Comparison of ENCODE assay signal across 8 cellular contexts in the genomic region with DNA sequence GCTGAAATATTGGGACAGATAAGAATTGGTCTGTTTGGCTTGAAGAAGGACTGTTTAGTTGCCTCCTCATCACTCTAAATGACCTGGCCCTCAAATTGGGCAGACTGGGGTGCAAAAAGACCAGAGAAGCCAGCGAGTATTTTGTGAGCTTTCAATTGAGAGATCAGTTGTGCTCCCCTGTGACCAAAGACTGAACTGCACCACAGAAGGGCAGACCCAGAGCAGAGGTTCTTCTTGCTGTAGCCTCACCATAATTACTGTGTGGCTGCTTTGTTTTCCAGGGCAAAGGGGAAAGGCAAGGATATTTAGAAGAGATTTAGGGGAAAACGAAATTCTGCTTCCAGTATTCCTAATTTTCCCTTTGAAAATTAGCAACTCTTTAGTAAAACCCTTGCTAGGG.
DNase-seq lines count a peak whose midpoint lies in the region; ATAC-seq and TF ChIP-seq lines count a peak whose summit lies in the region.

No MANE protein-coding gene starts in this region.

- no peak overlapping the region for H3K27ac Mint-ChIP-seq in activated T-helper 1 cell treated with anti-CD3 and anti-CD28 coated beads, Interleukin-12 subunit alpha, Interleukin-12 subunit beta, Interleukin-2, Interleukin-4 antibody, amounts not matched to agents 30 ng/mL and 10 ng/mL and 1 ng/mL, durations not matched to agents 14 hours and 24 hours and 36 hours

- no peaks in the 10 kb centered on the region for H3K4me1 ChIP-seq in adrenal gland (replicated peaks in 1 of 2)

- TF ChIP-seq CTCF in GM12875 (IDR thresholded peaks at IDR 0.05; ENCODE audit: borderline replicate concordance, insufficient read depth, low read depth, low read length) (peak; percentile 46), adrenal gland (IDR thresholded peaks at IDR 0.05) (peak; percentile 30 to 65 (median 55))

- no peaks in the 10 kb centered on the region for H3K36me3 ChIP-seq in adrenal gland (replicated peaks in 1 of 2)

- peaks cover 10% of the 10 kb centered on the region for H3K27me3 ChIP-seq in adrenal gland

- no peaks in the 10 kb centered on the region for H3K4me1 Mint-ChIP-seq in activated T-helper 1 cell treated with anti-CD3 and anti-CD28 coated beads, Interleukin-12 subunit alpha, Interleukin-12 subunit beta, Interleukin-2, Interleukin-4 antibody, amounts not matched to agents 30 ng/mL and 10 ng/mL and 1 ng/mL, durations not matched to agents 14 hours and 24 hours and 36 hours (ENCODE audit: low read depth)

- 11 to 23% (median 16%) methylated on average over 2 of the region's 2 CpGs for WGBS in adrenal gland, 4 donors

- TF ChIP-seq POLR2A in adrenal gland (IDR thresholded peaks at IDR 0.05) = no peak

- H3K4me3 Mint-ChIP-seq in activated T-helper 1 cell treated with anti-CD3 and anti-CD28 coated beads, Interleukin-12 subunit alpha, Interleukin-12 subunit beta, Interleukin-2, Interleukin-4 antibody, amounts not matched to agents 30 ng/mL and 10 ng/mL and 1 ng/mL, durations not matched to agents 14 hours and 24 hours and 36 hours = no peak overlapping the region

- H3K9me3 ChIP-seq in adrenal gland (replicated peaks in 1 of 3) = no peaks in the 10 kb centered on the region

- H3K27me3 Mint-ChIP-seq in activated T-helper 1 cell treated with anti-CD3 and anti-CD28 coated beads, Interleukin-12 subunit alpha, Interleukin-12 subunit beta, Interleukin-2, Interleukin-4 antibody, amounts not matched to agents 30 ng/mL and 10 ng/mL and 1 ng/mL, durations not matched to agents 14 hours and 24 hours and 36 hours (ENCODE audit: insufficient read depth) = no peaks in the 10 kb centered on the region

- H3K27ac ChIP-seq in adrenal gland = no peak overlapping the region

- intact Hi-C loops in adrenal gland (cut with DNase I) = loop anchor here in 1 of 2 donors (10.0 kb wide), 1 partner anchor 108 kb away; a partner anchor contains a TSS
- intact Hi-C loops in activated T-helper 1 cell treated with anti-CD3 and anti-CD28 coated beads, Interleukin-12 subunit alpha, Interleukin-12 subunit beta, Interleukin-2, Interleukin-4 antibody, amounts not matched to agents 30 ng/mL and 10 ng/mL and 1 ng/mL, durations not matched to agents 14 hours and 24 hours and 36 hours (cut with micrococcal nuclease) = no loop called here

- peak; percentile 4 for DNase-seq in LHCN-M2 (ENCODE audit: low read depth)
- peak; percentile 17 to 56 (median 28) for DNase-seq in adrenal gland
- peak; percentile 1 for DNase-seq in midbrain (lab: John Stamatoyannopoulos, UW)
- DNase-seq in DMS114 treated with DMSO at 0.1 percent for 48 hours (lab: John Stamatoyannopoulos, UW; ENCODE audit: unreplicated experiment) = no peak
- DNase-seq in activated T-helper 1 cell treated with anti-CD3 and anti-CD28 coated beads, Interleukin-12 subunit alpha, Interleukin-12 subunit beta, Interleukin-2, Interleukin-4 antibody, amounts not matched to agents 30 ng/mL and 10 ng/mL and 1 ng/mL, durations not matched to agents 14 hours and 24 hours and 36 hours (ENCODE audit: low spot score) = no peak

- ATAC-seq in GM18909 (IDR thresholded peaks at IDR 0.05; ENCODE audit: poor library complexity, unreplicated experiment) = no peak
- ATAC-seq in GM21737 (IDR thresholded peaks at IDR 0.05; ENCODE audit: unreplicated experiment) = no peak

- H3K4me3 ChIP-seq in GM12875 (ENCODE audit: low read depth, low read length) (no peak overlapping the region), adrenal gland (no peak overlapping the region)

- H3K36me3 Mint-ChIP-seq in activated T-helper 1 cell treated with anti-CD3 and anti-CD28 coated beads, Interleukin-12 subunit alpha, Interleukin-12 subunit beta, Interleukin-2, Interleukin-4 antibody, amounts not matched to agents 30 ng/mL and 10 ng/mL and 1 ng/mL, durations not matched to agents 14 hours and 24 hours and 36 hours (ENCODE audit: low read depth) = no peaks in the 10 kb centered on the region

- H3K9me3 Mint-ChIP-seq in activated T-helper 1 cell treated with anti-CD3 and anti-CD28 coated beads, Interleukin-12 subunit alpha, Interleukin-12 subunit beta, Interleukin-2, Interleukin-4 antibody, amounts not matched to agents 30 ng/mL and 10 ng/mL and 1 ng/mL, durations not matched to agents 14 hours and 24 hours and 36 hours = no peaks in the 10 kb centered on the region

Comparison
In these comparisons a context has a peak if more than half of its experiments do, and no peak if none do; other contexts are left out.
1. DNase-seq: peak in LHCN-M2 (single experiment), adrenal gland (7 of 7) and midbrain (single experiment); none in DMS114 treated with DMSO at 0.1 percent for 48 hours (single experiment) and activated T-helper 1 cell treated with anti-CD3 and anti-CD28 coated beads, Interleukin-12 subunit alpha, Interleukin-12 subunit beta, Interleukin-2, Interleukin-4 antibody, amounts not matched to agents 30 ng/mL and 10 ng/mL and 1 ng/mL, durations not matched to agents 14 hours and 24 hours and 36 hours (single experiment).